8 cellular contexts compared by ENCODE assay signal in the genomic region with DNA sequence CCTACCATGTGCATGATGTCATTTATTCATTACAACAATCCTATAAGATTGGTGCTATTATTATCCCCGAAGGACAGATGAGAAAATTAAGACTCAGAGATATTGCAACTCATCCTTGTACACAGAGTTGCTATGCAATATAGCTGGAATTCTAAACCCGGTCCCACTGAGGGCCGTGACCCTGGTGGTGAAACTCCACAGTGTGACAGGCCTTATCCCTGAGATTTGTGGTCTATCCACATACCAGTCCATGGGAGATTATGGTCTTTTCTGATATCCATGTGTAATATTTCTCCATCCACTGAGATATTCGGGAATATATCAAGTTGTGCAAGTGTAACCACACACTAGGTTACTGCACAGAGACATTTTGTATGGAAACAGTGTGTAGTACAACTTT.
"Had no signal": no experiment of that assay in that cellular context is flagged by ENCODE, and none has a peak within 500 bp of the region (broad histone marks: within the 10 kb centered on the region; RNA-seq: fewer than 3 reads in every experiment).

No MANE protein-coding gene starts in this region.

- DNase-seq: H9, HCEC 1CT, KG1 had no signal

- H3K4me3 ChIP-seq: GM23338, K562 had no signal

- FAIRE-seq: H1, H54, HTR-8/SVneo, K562 had no signal

- H3K4me2 ChIP-seq: GM23338 had no signal
